13 cellular contexts compared by ENCODE assay signal in genomic region chr14:51491776-51492175, GRCh38.
"Had no signal": no experiment of that assay in that cellular context is flagged by ENCODE, and none has a peak within 500 bp of the region (broad histone marks: within the 10 kb centered on the region; RNA-seq: fewer than 3 reads in every experiment).

No MANE protein-coding gene starts in this region.

- H3K36me3 Mint-ChIP-seq: activated naive CD4-positive, alpha-beta T cell treated with anti-CD3 and anti-CD28 coated beads, Interleukin-2, amount 10 ng/mL, durations not matched to agents 7 days and 5 days; memory B cell had no signal

- H3K36me3 ChIP-seq: colonic mucosa had no signal

- ATAC-seq: activated CD8-positive, alpha-beta T cell treated with anti-CD3 and anti-CD28 coated beads, Interleukin-2, amount 10 ng/mL, durations not matched to agents 7 days and 5 days; left colon had no signal

- H3K4me3 Mint-ChIP-seq: activated CD8-positive, alpha-beta T cell treated with anti-CD3 and anti-CD28 coated beads, Interleukin-2, amount 10 ng/mL, durations not matched to agents 7 days and 5 days; activated naive CD4-positive, alpha-beta T cell treated with anti-CD3 and anti-CD28 coated beads, Interleukin-2, amount 10 ng/mL, durations not matched to agents 7 days and 5 days; memory B cell had no signal

- H3K4me3 ChIP-seq: colonic mucosa had no signal

- H3K79me2 ChIP-seq: parathyroid adenoma had no signal

- H3K9me3 ChIP-seq: colonic mucosa had no signal

- DNase-seq: activated CD4-positive, alpha-beta T cell treated with anti-CD3 and anti-CD28 coated beads for 48 hours; activated CD8-positive, alpha-beta T cell treated with anti-CD3 and anti-CD28 coated beads, Interleukin-2, amount 10 ng/mL, durations not matched to agents 7 days and 5 days; activated naive CD4-positive, alpha-beta T cell treated with anti-CD3 and anti-CD28 coated beads, Interleukin-2, amount 10 ng/mL, durations not matched to agents 7 days and 5 days; caudate nucleus; colonic mucosa; effector CD4-positive, alpha-beta T cell; erythroblast; glutamatergic neuron; left colon; retina; T-helper 1 cell had no signal

- H3K27me3 Mint-ChIP-seq: activated naive CD4-positive, alpha-beta T cell treated with anti-CD3 and anti-CD28 coated beads, Interleukin-2, amount 10 ng/mL, durations not matched to agents 7 days and 5 days had no signal

- H2AFZ ChIP-seq: parathyroid adenoma had no signal

- H3K27ac ChIP-seq: colonic mucosa, parathyroid adenoma had no signal

- H3K27ac Mint-ChIP-seq: activated CD8-positive, alpha-beta T cell treated with anti-CD3 and anti-CD28 coated beads, Interleukin-2, amount 10 ng/mL, durations not matched to agents 7 days and 5 days; activated naive CD4-positive, alpha-beta T cell treated with anti-CD3 and anti-CD28 coated beads, Interleukin-2, amount 10 ng/mL, durations not matched to agents 7 days and 5 days; memory B cell had no signal

- H3K4me1 ChIP-seq: colonic mucosa, parathyroid adenoma had no signal

- H3K4me1 Mint-ChIP-seq: activated naive CD4-positive, alpha-beta T cell treated with anti-CD3 and anti-CD28 coated beads, Interleukin-2, amount 10 ng/mL, durations not matched to agents 7 days and 5 days; memory B cell had no signal

- H3K9ac ChIP-seq: parathyroid adenoma had no signal

- H3K27me3 ChIP-seq: colonic mucosa had no signal
